Comparison of ENCODE assay signal across 8 cellular contexts in the genomic region with DNA sequence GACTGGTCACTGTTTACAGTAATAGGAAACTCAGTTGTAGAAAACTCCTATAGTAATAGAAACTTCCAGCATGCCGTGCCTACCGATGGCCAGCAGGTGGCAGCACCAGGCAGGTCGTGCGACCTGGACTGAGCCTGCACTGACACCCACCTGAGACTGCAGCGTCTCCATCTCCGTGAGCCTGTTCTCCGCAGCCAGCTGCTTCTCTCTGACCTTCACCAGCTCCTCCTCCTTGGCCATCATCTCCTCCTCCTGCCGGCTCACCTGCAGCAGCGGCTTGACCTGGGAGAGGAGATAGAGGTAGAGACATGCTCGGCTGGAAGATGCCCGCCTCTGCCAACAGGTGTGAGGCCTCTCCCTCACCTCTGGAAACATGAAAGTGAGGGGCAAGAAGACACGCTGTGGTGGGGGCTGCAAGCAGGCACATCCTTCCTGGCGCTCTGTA. TPM values are rescaled to one million over a fixed set of nuclear protein-coding genes. Genes with fewer than 3 reads are reported as not detected.
A peak's percentile ranks its signal among the peaks of the same experiment; 100 is the strongest.
DNase-seq lines count a peak whose midpoint lies in the region; ATAC-seq, FAIRE-seq and TF ChIP-seq lines count a peak whose summit lies in the region.

No MANE protein-coding gene starts in this region.

- no peak overlapping the region for H2AFZ ChIP-seq in SU-DHL-6 (ENCODE audit: low read depth, low read length, severe bottlenecking)

- H3K36me3 ChIP-seq in MG63 (peaks cover 98% of the 10 kb centered on the region), SU-DHL-6 (ENCODE audit: low read length) (peaks cover 16% of the 10 kb centered on the region; the same call in 1 of the 2 replicates)

- no peaks in the 10 kb centered on the region; the same call in none of the 2 replicates for H3F3A ChIP-seq in SU-DHL-6 (ENCODE audit: insufficient read depth)

- intact Hi-C loops in Right ventricle myocardium inferior (cut with DNase I) = loop anchor here (1.0 kb wide), 1 partner anchor 169 kb away; no protein-coding TSS in a partner anchor
- intact Hi-C loops in posterior cingulate gyrus (cut with DNase I) = loop anchor here (1.0 kb wide), 1 partner anchor 169 kb away; no protein-coding TSS in a partner anchor

- peak; percentile 84 for FAIRE-seq in urothelium cell line (lab: Jason Lieb, UNC)

- no peaks in the 10 kb centered on the region for H4K20me1 ChIP-seq in SU-DHL-6 (ENCODE audit: low read depth, low read length)

- DNase-seq in GM03348 (ENCODE audit: low spot score) (peak; percentile 79), MG63 (peak; percentile 39), Right ventricle myocardium inferior (ENCODE audit: missing footprints) (no peak), posterior cingulate gyrus (peak; percentile 54 to 96 (median 78)), urothelium cell line (ENCODE audit: low spot score) (peak; percentile 80)
- peak; percentile 71 to 85 for DNase-seq in activated naive CD4-positive, alpha-beta T cell treated with anti-CD3 and anti-CD28 coated beads, Interleukin-2, amount 50 U/mL, for 72 hours (ENCODE audit: low spot score in 2 of 2)

- ATAC-seq in activated naive CD4-positive, alpha-beta T cell treated with anti-CD3 and anti-CD28 coated beads, Interleukin-2, amount 50 U/mL, for 72 hours = peak; percentile 74 to 75
- peak; percentile 55 for ATAC-seq in Right ventricle myocardium inferior
- ATAC-seq in HG02763 (IDR thresholded peaks at IDR 0.05; ENCODE audit: unreplicated experiment) = no peak

- no peaks in the 10 kb centered on the region for H3K9me3 ChIP-seq in MG63
- H3K9me3 ChIP-seq in SU-DHL-6 (ENCODE audit: insufficient read depth, low read length) = no peaks in the 10 kb centered on the region

- H3K4me3 ChIP-seq in MG63 (no peak overlapping the region), SU-DHL-6 (ENCODE audit: insufficient read depth, low read length, poor library complexity, severe bottlenecking) (no peak overlapping the region)

- H3K27ac Mint-ChIP-seq in activated naive CD4-positive, alpha-beta T cell treated with anti-CD3 and anti-CD28 coated beads, Interleukin-2, amount 50 U/mL, for 72 hours = peak overlapping the region; percentile 94 to 95

- peaks cover 48 to 52% of the 10 kb centered on the region in 2 donors for H3K36me3 Mint-ChIP-seq in activated naive CD4-positive, alpha-beta T cell treated with anti-CD3 and anti-CD28 coated beads, Interleukin-2, amount 50 U/mL, for 72 hours

- no peak overlapping the region for H3K27ac ChIP-seq in SU-DHL-6 (ENCODE audit: low read depth, low read length)

- peak; percentile 80 for TF ChIP-seq CTCF in SU-DHL-6 (IDR thresholded peaks at IDR 0.05; ENCODE audit: insufficient read depth, low read length, poor library complexity, severe bottlenecking)

- no peak overlapping the region for H3K4me2 ChIP-seq in SU-DHL-6 (ENCODE audit: low read depth, low read length, poor library complexity, severe bottlenecking)

- H3K9ac ChIP-seq in SU-DHL-6 (ENCODE audit: low read length) = no peak overlapping the region

- H3K27me3 ChIP-seq in MG63 = no peaks in the 10 kb centered on the region
- no peaks in the 10 kb centered on the region for H3K27me3 ChIP-seq in SU-DHL-6 (ENCODE audit: low read length)

- no peaks in the 10 kb centered on the region for H3K9me2 ChIP-seq in SU-DHL-6 (replicated peaks; ENCODE audit: insufficient read depth, low read length)

- H3K9me3 Mint-ChIP-seq in activated naive CD4-positive, alpha-beta T cell treated with anti-CD3 and anti-CD28 coated beads, Interleukin-2, amount 50 U/mL, for 72 hours = no peaks in the 10 kb centered on the region

- no peaks in the 10 kb centered on the region for H3K79me2 ChIP-seq in SU-DHL-6 (ENCODE audit: insufficient read depth, low read length)

RNA-seq across cellular contexts. Expression of gene APOL1, which starts 48.5 kb away (rescaled TPM):
- 0.49 and 2.4 TPM in 2 replicates for total RNA-seq in MG63 (2014; rRNA removed; shearing (Covaris generic); ENCODE audit: low replicate concordance)
- 10 to 100 TPM; 27.2 to 40.5 TPM for total RNA-seq in activated naive CD4-positive, alpha-beta T cell treated with anti-CD3 and anti-CD28 coated beads, Interleukin-2, amount 50 U/mL, for 72 hours
- total RNA-seq in Right ventricle myocardium inferior = 22.1 TPM
